ENCODE assay signal across 8 cellular contexts in genomic region chr1:152013664-152014237, GRCh38. TPM values are rescaled to one million over a fixed set of nuclear protein-coding genes. Genes with fewer than 3 reads are reported as not detected.
DNase-seq lines count a peak whose midpoint lies in the region; ATAC-seq, FAIRE-seq and TF ChIP-seq lines count a peak whose summit lies in the region.

No MANE protein-coding gene starts in this region.

- no peak overlapping the region for H4K8ac ChIP-seq in mesendoderm (ENCODE audit: low read depth, low read length)

- no peak overlapping the region for H2BK5ac ChIP-seq in mesendoderm (ENCODE audit: low read length)

- no peak overlapping the region for H3K18ac ChIP-seq in mesendoderm (ENCODE audit: low read length)

- no peak overlapping the region for H3K27ac ChIP-seq in GM12878 (ENCODE audit: control insufficient read depth, insufficient read depth)
- no peak overlapping the region for H3K27ac ChIP-seq in mesendoderm (ENCODE audit: low read depth, low read length)

- CTCF ChIA-PET in GM12878 (lab: Yijun Ruan, JAX): interaction anchor here (0.6 to 2.5 kb wide), 7 partner anchors 10 to 445 kb away, joined by 3 to 8 read pairs (median 4); no protein-coding TSS in a partner anchor

- H2AK5ac ChIP-seq in mesendoderm (ENCODE audit: low read length): no peak overlapping the region

- no peak overlapping the region for H2BK120ac ChIP-seq in mesendoderm (ENCODE audit: low read depth, low read length)

- WGBS in GM12878 (ENCODE audit: insufficient coverage, insufficient replicate concordance, low lambda C conversion rate, missing lambda C conversion rate): 0% methylated on average over 3 of the region's 3 CpGs
- WGBS in mesendoderm (ENCODE audit: extremely low coverage, insufficient coverage, low lambda C conversion rate): no CpG with 5 or more reads among the region's 3 CpGs

- no peak overlapping the region for H3K4me2 ChIP-seq in GM12878 (ENCODE audit: control insufficient read depth, insufficient read depth)
- H3K4me2 ChIP-seq in mesendoderm (ENCODE audit: low read length): no peak overlapping the region

- H3K4ac ChIP-seq in mesendoderm (ENCODE audit: low read depth, low read length): no peak overlapping the region

- POLR2A ChIA-PET in GM12878 (lab: Charles Lee): no interaction called here

- no peaks in the 10 kb centered on the region for H3K9me3 ChIP-seq in GM12878 (replicated peaks; ENCODE audit: control insufficient read depth, insufficient read depth, low read length)

- no peak for TF ChIP-seq POLR2A in GM12878 (IDR thresholded peaks at IDR 0.05; ENCODE audit: low read depth, low read length)

- H3K27me3 ChIP-seq in GM12878 (replicated peaks in 1 of 2; ENCODE audit: control insufficient read depth in 2 of 2, insufficient read depth in 2 of 2, low read length in 1 of 2) (peaks cover 0 to 3% of the 10 kb centered on the region in 2 experiments; a peak in 3 of 4 replicates), mesendoderm (ENCODE audit: insufficient read depth, low read length, poor library complexity) (no peaks in the 10 kb centered on the region)

- no peak overlapping the region for H4K5ac ChIP-seq in mesendoderm (ENCODE audit: low read length)

- intact Hi-C loops in GM12878 (cut with micrococcal nuclease; ENCODE audit: unreplicated experiment): no loop called here

- FAIRE-seq in GM12878 (lab: Jason Lieb, UNC): peak; percentile 80

- no peaks in the 10 kb centered on the region for H3K79me1 ChIP-seq in mesendoderm (ENCODE audit: low read length)

- peak; percentile 65 to 76 (median 73) for TF ChIP-seq CTCF in GM12878 (IDR thresholded peaks at IDR 0.05 in 2 of 3, conservative IDR thresholded peaks at IDR 0.05 in 1 of 3; ENCODE audit: control insufficient read depth in 2 of 3, extremely low read depth in 1 of 3, insufficient read depth in 1 of 3, low read depth in 3 of 3, low read length in 3 of 3)

- H3K56ac ChIP-seq in mesendoderm (ENCODE audit: low read length): peak overlapping the region; percentile 40

- H2AFZ ChIP-seq in GM12878 (ENCODE audit: control insufficient read depth, low read depth, low read length): no peak overlapping the region

- SMC1A ChIA-PET in GM12878 (lab: Charles Lee; ENCODE audit: uncharacterized antibody, unreplicated experiment): interaction anchor here (1.0 to 1.4 kb wide), 3 partner anchors 21 to 80 kb away, joined by 3 to 4 read pairs (median 4); no protein-coding TSS in a partner anchor

- TF ChIP-seq RAD21 in GM12878 (IDR thresholded peaks at IDR 0.05; ENCODE audit: insufficient read depth, low read depth, low read length): peak; percentile 31; the same call in 1 of the 2 replicates

- no peak overlapping the region for H3K9ac ChIP-seq in GM12878 (ENCODE audit: control insufficient read depth, insufficient read depth, low read length)
- H3K9ac ChIP-seq in mesendoderm (ENCODE audit: low read length): no peak overlapping the region

- H3K36me3 ChIP-seq in GM12878 (ENCODE audit: control insufficient read depth in 2 of 2, insufficient read depth in 2 of 2, low read length in 1 of 2) (no peaks in the 10 kb centered on the region), mesendoderm (ENCODE audit: control insufficient read depth, insufficient read depth, low read length) (no peaks in the 10 kb centered on the region)

- RAD21 ChIA-PET in GM12878 (lab: Charles Lee; ENCODE audit: unreplicated experiment): interaction anchor here (1.2 kb wide), 1 partner anchor 106 kb away, joined by 3 read pairs; no protein-coding TSS in a partner anchor

- no peak overlapping the region for H2BK15ac ChIP-seq in mesendoderm (replicated peaks; ENCODE audit: low read depth)

- H4K20me1 ChIP-seq in GM12878 (ENCODE audit: control insufficient read depth, insufficient read depth): no peaks in the 10 kb centered on the region

- H3K4me3 ChIP-seq in GM12878 (no peak overlapping the region), mesendoderm (ENCODE audit: low read length) (no peak overlapping the region)

- no TSS peak for BruUV-seq in GM12878 (replicated peaks; lab: Mats Ljungman, UMichigan)

- peak; percentile 61 for ATAC-seq in GM12878
- no peak for ATAC-seq in GM19395 (IDR thresholded peaks at IDR 0.05; ENCODE audit: unreplicated experiment)
- ATAC-seq in GM21786 (IDR thresholded peaks at IDR 0.05; ENCODE audit: unreplicated experiment): no peak

- no peaks in the 10 kb centered on the region for H3K4me1 ChIP-seq in GM12878 (ENCODE audit: control insufficient read depth, insufficient read depth, low read length)
- no peaks in the 10 kb centered on the region for H3K4me1 ChIP-seq in mesendoderm (ENCODE audit: control insufficient read depth, low read depth, low read length)

- DNase-seq in stimulated activated CD4-positive, alpha-beta T cell treated with anti-CD3 and anti-CD28 coated beads, Interleukin-12 subunit alpha, Interleukin-12 subunit beta, amount 100 ng/mL, for 4 hours: peak; percentile 34
- DNase-seq in stimulated activated CD4-positive, alpha-beta T cell treated with anti-CD3 and anti-CD28 coated beads, Interleukin-4, amount 100 ng/mL, for 4 hours: no peak
- DNase-seq in NOMO-1 treated with dmso at 0.1 percent for 144 hours (lab: John Stamatoyannopoulos, UW; ENCODE audit: unreplicated experiment) (peak; percentile 20), GM12878 (ENCODE audit: low read depth, low spot score) (no peak), mesendoderm (peak; percentile 87), SHP77 treated with DMSO at 0.1 percent for 48 hours (lab: John Stamatoyannopoulos, UW) (no peak)

- no peak for TF ChIP-seq EP300 in GM12878 (IDR thresholded peaks at IDR 0.05; ENCODE audit: borderline replicate concordance in 1 of 2, control insufficient read depth in 1 of 2, low read depth in 2 of 2, low read length in 2 of 2)

- H3K23ac ChIP-seq in mesendoderm (ENCODE audit: low read length): no peak overlapping the region

- in situ Hi-C loops in GM12878 (cut with MboI): no loop called here

- H3K79me2 ChIP-seq in GM12878 (ENCODE audit: control insufficient read depth, insufficient read depth, low read length) (no peaks in the 10 kb centered on the region), mesendoderm (ENCODE audit: control insufficient read depth, insufficient read depth, low read length) (no peaks in the 10 kb centered on the region)

TF ChIP-seq in GM12878, 131 proteins besides CTCF, POLR2A, EP300 and RAD21 (continues in another document):
- TF ChIP-seq RUNX3 (IDR thresholded peaks at IDR 0.05; ENCODE audit: low read length): peak; percentile 57
- peak; percentile 46 for TF ChIP-seq SMC3 (IDR thresholded peaks at IDR 0.05; ENCODE audit: borderline replicate concordance, low read length)
- TF ChIP-seq HSF1 (IDR thresholded peaks at IDR 0.05; ENCODE audit: low read depth, low read length): no peak

RNA-seq across cellular contexts. Expression of gene S100A10, which starts 20.1 kb away (rescaled TPM):
- total RNA-seq in GM12878 (2013; cell fraction: nucleolus; rRNA removed): not detected in 2 replicates
- total RNA-seq in GM12878 (2014; rRNA removed): 0.56 TPM in 1 of 2 replicates, not detected in the other
- total RNA-seq in GM12878 (2014; rRNA removed; fragmentation: Illumina TruSeq; extraction: Trizol): not detected in 2 replicates
- 1.6 and 2.8 TPM in 2 replicates for total RNA-seq in GM12878 (2021)
- polyA plus RNA-seq in GM12878 (2011; ENCODE audit: low read depth): 6.1 TPM
- polyA plus RNA-seq in GM12878 (2011; rRNA removed): 0.16 and 0.20 TPM in 2 replicates
- polyA plus RNA-seq in GM12878 (2011; cell fraction: cytosol; rRNA removed): 0.12 and 0.28 TPM in 2 replicates
- not detected in 2 replicates for polyA plus RNA-seq in GM12878 (2011; cell fraction: nucleus; rRNA removed)
- polyA plus RNA-seq in GM12878 (2012): 3.3 and 3.5 TPM in 2 replicates
- not detected in 2 replicates for polyA plus RNA-seq in GM12878 (2014; fragmentation: Illumina TruSeq; extraction: Trizol)
- polyA plus RNA-seq in GM12878 (2014; fragmentation: Nextera tagmentation; extraction: Ambion mirVana): under 1 TPM; 0.18 to 0.50 TPM
- 0.65 TPM in 1 of 2 replicates, not detected in the other for polyA plus RNA-seq in GM12878 (2014; rRNA removed)
- polyA plus RNA-seq in GM12878 (2016; fragmentation: Nextera tagmentation; extraction: Ambion mirVana): 1 to 10 TPM; 1.6 to 2.1 TPM
- polyA minus RNA-seq in GM12878 (2011; rRNA and poly(A)+ RNA removed): not detected in 2 replicates
- 3.8 and 4.9 TPM in 2 replicates for polyA minus RNA-seq in GM12878 (2011; cell fraction: cytosol; rRNA and poly(A)+ RNA removed)
- 0.24 and 0.96 TPM in 2 replicates for polyA minus RNA-seq in GM12878 (2011; cell fraction: nucleus; rRNA and poly(A)+ RNA removed)
- 181 TPM for polyA plus RNA-seq in mesendoderm (2013, experiment 1 of 2)
- 187 TPM for polyA plus RNA-seq in mesendoderm (2013, experiment 2 of 2)

RNA-seq across cellular contexts. Expression of gene S100A11, which starts 23.1 kb away (rescaled TPM):
- total RNA-seq in GM12878 (2013; cell fraction: nucleolus; rRNA removed): not detected in 2 replicates
- 31.6 and 33.6 TPM in 2 replicates for total RNA-seq in GM12878 (2014; rRNA removed)
- total RNA-seq in GM12878 (2014; rRNA removed; fragmentation: Illumina TruSeq; extraction: Trizol): 23.7 and 30.0 TPM in 2 replicates
- 27.9 and 29.1 TPM in 2 replicates for total RNA-seq in GM12878 (2021)
- 33.7 TPM for polyA plus RNA-seq in GM12878 (2011; ENCODE audit: low read depth)
- 8.3 and 9.0 TPM in 2 replicates for polyA plus RNA-seq in GM12878 (2011; rRNA removed)
- polyA plus RNA-seq in GM12878 (2011; cell fraction: cytosol; rRNA removed): 13.7 and 14.2 TPM in 2 replicates
- polyA plus RNA-seq in GM12878 (2011; cell fraction: nucleus; rRNA removed): 2.3 and 2.9 TPM in 2 replicates
- polyA plus RNA-seq in GM12878 (2012): 17.6 and 26.8 TPM in 2 replicates
- 58.6 and 76.9 TPM in 2 replicates for polyA plus RNA-seq in GM12878 (2014; fragmentation: Illumina TruSeq; extraction: Trizol)
- polyA plus RNA-seq in GM12878 (2014; fragmentation: Nextera tagmentation; extraction: Ambion mirVana): 100 to 1,000 TPM in 1 of 2 experiments, 10 to 100 TPM in 1; 98.4 to 134 TPM
- polyA plus RNA-seq in GM12878 (2014; rRNA removed): 49.1 and 49.6 TPM in 2 replicates
- 10 to 100 TPM; 76.2 to 85.8 TPM for polyA plus RNA-seq in GM12878 (2016; fragmentation: Nextera tagmentation; extraction: Ambion mirVana)
- polyA minus RNA-seq in GM12878 (2011; rRNA and poly(A)+ RNA removed): 3.6 and 7.2 TPM in 2 replicates
- 11.3 and 12.4 TPM in 2 replicates for polyA minus RNA-seq in GM12878 (2011; cell fraction: cytosol; rRNA and poly(A)+ RNA removed)
- 1.9 and 3.3 TPM in 2 replicates for polyA minus RNA-seq in GM12878 (2011; cell fraction: nucleus; rRNA and poly(A)+ RNA removed)
- polyA plus RNA-seq in mesendoderm (2013, experiment 1 of 2): 847 TPM
- polyA plus RNA-seq in mesendoderm (2013, experiment 2 of 2): 867 TPM

Comparison
In these comparisons a context has a peak if more than half of its experiments do, and no peak if none do; other contexts are left out.
1. DNase-seq: peak in stimulated activated CD4-positive, alpha-beta T cell treated with anti-CD3 and anti-CD28 coated beads, Interleukin-12 subunit alpha, Interleukin-12 subunit beta, amount 100 ng/mL, for 4 hours (single experiment), NOMO-1 treated with dmso at 0.1 percent for 144 hours (single experiment) and mesendoderm (single experiment); none in stimulated activated CD4-positive, alpha-beta T cell treated with anti-CD3 and anti-CD28 coated beads, Interleukin-4, amount 100 ng/mL, for 4 hours (0 of 2), GM12878 (single experiment) and SHP77 treated with DMSO at 0.1 percent for 48 hours (single experiment).